ENCODE assay signal across 8 cellular contexts in genomic region chr2:12005886-12006681, GRCh38.
A peak's percentile ranks its signal among the peaks of the same experiment; 100 is the strongest.
DNase-seq lines count a peak whose midpoint lies in the region; ATAC-seq and TF ChIP-seq lines count a peak whose summit lies in the region.

No MANE protein-coding gene starts in this region.

- no peak overlapping the region for H3K4me3 ChIP-seq in KMS-11 (IDR thresholded peaks at IDR 0.05; ENCODE audit: insufficient read depth, low read depth, low read length)
- H3K4me3 ChIP-seq in choroid plexus epithelial cell (ENCODE audit: low read depth, low read length): no peak overlapping the region
- no peak overlapping the region for H3K4me3 ChIP-seq in retinal pigment epithelial cell (ENCODE audit: low read length)

- no peak overlapping the region for H2AFZ ChIP-seq in KMS-11 (ENCODE audit: low read depth)

- peaks cover 19% of the 10 kb centered on the region for H3K4me1 Mint-ChIP-seq in WTC11

- no peak overlapping the region for H3K27ac Mint-ChIP-seq in WTC11

- ATAC-seq in GM21526 (IDR thresholded peaks at IDR 0.05; ENCODE audit: low FRiP score, unreplicated experiment) (peak; percentile 65), WTC11 (no peak)

- H3K27me3 ChIP-seq in KMS-11 (ENCODE audit: insufficient read depth, low read depth): peaks cover 70% of the 10 kb centered on the region

- CTCF ChIA-PET in WTC11 (lab: Charles Lee): interaction anchor here (0.8 kb wide), 1 partner anchor 177 kb away, joined by 3 read pairs; no protein-coding TSS in a partner anchor

- H3K36me3 ChIP-seq in KMS-11 (ENCODE audit: insufficient read depth): no peaks in the 10 kb centered on the region

- no peak overlapping the region for H3K27ac ChIP-seq in KMS-11

- POLR2A ChIA-PET in WTC11 (lab: Charles Lee): interaction anchor here (0.6 kb wide), 1 partner anchor 248 kb away, joined by 4 read pairs; no protein-coding TSS in a partner anchor

- DNase-seq in EL: peak; percentile 21
- peak; percentile 50 for DNase-seq in activated CD4-positive, CD25-positive, alpha-beta regulatory T cell treated with anti-CD3 and anti-CD28 coated beads, Interleukin-2, amount 50 U/mL, for 72 hours
- peak; percentile 89 for DNase-seq in choroid plexus epithelial cell (ENCODE audit: low read depth)
- peak; percentile 100 for DNase-seq in retinal pigment epithelial cell (ENCODE audit: low read depth)
- no peak for DNase-seq in RKO (ENCODE audit: low spot score)
- no peak for DNase-seq in WTC11 (ENCODE audit: low spot score)

- H3K4me3 Mint-ChIP-seq in WTC11: no peak overlapping the region

- peak overlapping the region; percentile 39; the same call in 1 of the 2 replicates for H3K4me2 ChIP-seq in KMS-11

- H3K9me3 Mint-ChIP-seq in WTC11: peaks cover 8% of the 10 kb centered on the region

- peaks cover 31% of the 10 kb centered on the region for H3K4me1 ChIP-seq in KMS-11 (ENCODE audit: low read depth, poor library complexity, severe bottlenecking)

- no peaks in the 10 kb centered on the region for H3K79me2 ChIP-seq in KMS-11 (ENCODE audit: insufficient read depth, low read depth)

- no peak for TF ChIP-seq CTCF in KMS-11 (conservative IDR thresholded peaks at IDR 0.05; ENCODE audit: low read depth, low read length)
- TF ChIP-seq CTCF in choroid plexus epithelial cell (conservative IDR thresholded peaks at IDR 0.05; ENCODE audit: low read depth, low read length): no peak
- TF ChIP-seq CTCF in retinal pigment epithelial cell (conservative IDR thresholded peaks at IDR 0.05; ENCODE audit: low read depth, low read length): no peak
- no peak for TF ChIP-seq CTCF in WTC11 (IDR thresholded peaks at IDR 0.05)

- H3K27me3 Mint-ChIP-seq in WTC11 (ENCODE audit: low read depth): no peaks in the 10 kb centered on the region

- H3K9ac ChIP-seq in KMS-11: no peak overlapping the region

- H3K36me3 Mint-ChIP-seq in WTC11: no peaks in the 10 kb centered on the region

- H4K20me1 ChIP-seq in KMS-11 (ENCODE audit: insufficient read depth): no peaks in the 10 kb centered on the region

TF ChIP-seq in WTC11, 78 proteins besides CTCF, POLR2A, EP300 and RAD21:
- TF ChIP-seq PREB (CRISPR knock-in tag; IDR thresholded peaks at IDR 0.05; ENCODE audit: borderline replicate concordance) (no peak), PRDM15 (CRISPR knock-in tag; IDR thresholded peaks at IDR 0.05) (no peak)

Comparison
In these comparisons a context has a peak if more than half of its experiments do, and no peak if none do; other contexts are left out.
1. DNase-seq: peak in EL (single experiment), activated CD4-positive, CD25-positive, alpha-beta regulatory T cell treated with anti-CD3 and anti-CD28 coated beads, Interleukin-2, amount 50 U/mL, for 72 hours (single experiment), choroid plexus epithelial cell (single experiment) and retinal pigment epithelial cell (single experiment); none in RKO (single experiment) and WTC11 (single experiment).